In genomic region chr21:9365815-9366214, GRCh38 we compare ENCODE assay signal across 5 cellular contexts.
DNase-seq lines count a peak whose midpoint lies in the region; ATAC-seq and TF ChIP-seq lines count a peak whose summit lies in the region.
"Not testable (repeated sequence)": the region's sequence is repeated elsewhere in the genome, so short reads cannot be mapped to it uniquely, and the experiment has no call there.

No MANE protein-coding gene starts in this region.

- DNase-seq in Right ventricle myocardium superior (peak; percentile 23), right atrium auricular region (ENCODE audit: low spot score) (peak; percentile 55), left lobe of liver (ENCODE audit: low spot score) (peak; percentile 45), osteocyte (ENCODE audit: extremely low spot score, unreplicated experiment) (peak; percentile 86), sigmoid colon (peak; percentile 34)

- H3K4me3 Mint-ChIP-seq in osteocyte (ENCODE audit: unreplicated experiment): not testable (repeated sequence)

- H3K27me3 Mint-ChIP-seq in osteocyte (ENCODE audit: unreplicated experiment): not testable (repeated sequence)

- not testable (repeated sequence) for H3K9me3 ChIP-seq in right atrium auricular region, sigmoid colon

- not testable (repeated sequence) for H3K4me1 ChIP-seq in right atrium auricular region, sigmoid colon

- TF ChIP-seq CTCF in right atrium auricular region (IDR thresholded peaks at IDR 0.05); osteocyte (IDR thresholded peaks at IDR 0.05); sigmoid colon (IDR thresholded peaks at IDR 0.05): not testable (repeated sequence)

- H3K4me1 Mint-ChIP-seq in osteocyte (ENCODE audit: unreplicated experiment): not testable (repeated sequence)

- H3K36me3 Mint-ChIP-seq in osteocyte (ENCODE audit: unreplicated experiment): not testable (repeated sequence)

- intact Hi-C loops in Right ventricle myocardium superior (cut with DNase I); sigmoid colon (cut with DNase I): not testable (repeated sequence)

- not testable (repeated sequence) for H3K27ac Mint-ChIP-seq in osteocyte (ENCODE audit: unreplicated experiment)

- not testable (repeated sequence) for H3K27me3 ChIP-seq in right atrium auricular region, sigmoid colon

- not testable (repeated sequence) for TF ChIP-seq POLR2A in sigmoid colon (IDR thresholded peaks at IDR 0.05)

- 64 to 69% methylated on average over 2 of the region's 5 CpGs for WGBS in sigmoid colon, 2 donors

- not testable (repeated sequence) for H3K36me3 ChIP-seq in right atrium auricular region, sigmoid colon

- not testable (repeated sequence) for ATAC-seq in Right ventricle myocardium superior (ENCODE audit: poor library complexity); left lobe of liver

- H3K9me3 Mint-ChIP-seq in osteocyte (ENCODE audit: unreplicated experiment): not testable (repeated sequence)

- not testable (repeated sequence) for H3K4me3 ChIP-seq in right atrium auricular region, sigmoid colon

- TF ChIP-seq EP300 in sigmoid colon (IDR thresholded peaks at IDR 0.05): not testable (repeated sequence)

- not testable (repeated sequence) for H3K27ac ChIP-seq in right atrium auricular region, sigmoid colon

Comparison
In these comparisons a context has a peak if more than half of its experiments do, and no peak if none do; other contexts are left out.
1. DNase-seq: peak in every context shown above with its lines; median percentile 86 in osteocyte; 55 in right atrium auricular region; 45 in left lobe of liver; 34 in sigmoid colon; 23 in Right ventricle myocardium superior.